1 cellular context compared by ENCODE assay signal in the genomic region with DNA sequence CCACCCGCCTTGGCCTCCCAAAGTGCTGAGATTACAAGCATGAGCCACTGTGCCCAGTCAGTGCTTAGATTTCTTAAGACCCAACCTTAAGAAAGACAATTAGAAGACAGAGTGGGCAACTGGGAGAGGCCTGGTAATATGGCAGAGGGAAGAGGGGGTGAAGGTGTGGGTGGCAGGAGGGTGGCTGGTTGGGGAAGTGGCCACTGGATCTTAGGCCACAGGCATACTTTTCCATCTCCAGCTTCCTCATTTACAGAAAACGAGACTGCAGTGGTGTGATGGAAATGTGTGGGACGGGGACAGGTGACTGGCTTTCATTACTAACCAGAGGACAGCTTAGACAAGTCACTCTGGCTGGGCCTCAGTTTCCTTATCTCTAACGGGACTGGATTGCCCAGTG.
TF ChIP-seq lines count a peak whose summit lies in the region.

No MANE protein-coding gene starts in this region.

TF ChIP-seq in WTC11, 78 proteins besides CTCF, POLR2A, EP300 and RAD21 (continued from another document):
- TF ChIP-seq, protein P1, sequence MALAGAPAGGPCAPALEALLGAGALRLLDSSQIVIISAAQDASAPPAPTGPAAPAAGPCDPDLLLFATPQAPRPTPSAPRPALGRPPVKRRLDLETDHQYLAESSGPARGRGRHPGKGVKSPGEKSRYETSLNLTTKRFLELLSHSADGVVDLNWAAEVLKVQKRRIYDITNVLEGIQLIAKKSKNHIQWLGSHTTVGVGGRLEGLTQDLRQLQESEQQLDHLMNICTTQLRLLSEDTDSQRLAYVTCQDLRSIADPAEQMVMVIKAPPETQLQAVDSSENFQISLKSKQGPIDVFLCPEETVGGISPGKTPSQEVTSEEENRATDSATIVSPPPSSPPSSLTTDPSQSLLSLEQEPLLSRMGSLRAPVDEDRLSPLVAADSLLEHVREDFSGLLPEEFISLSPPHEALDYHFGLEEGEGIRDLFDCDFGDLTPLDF (CRISPR knock-in tag; IDR thresholded peaks at IDR 0.05) = no peak
- TF ChIP-seq, protein P2, sequence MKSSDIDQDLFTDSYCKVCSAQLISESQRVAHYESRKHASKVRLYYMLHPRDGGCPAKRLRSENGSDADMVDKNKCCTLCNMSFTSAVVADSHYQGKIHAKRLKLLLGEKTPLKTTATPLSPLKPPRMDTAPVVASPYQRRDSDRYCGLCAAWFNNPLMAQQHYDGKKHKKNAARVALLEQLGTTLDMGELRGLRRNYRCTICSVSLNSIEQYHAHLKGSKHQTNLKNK (CRISPR knock-in tag; IDR thresholded peaks at IDR 0.05) = no peak
- TF ChIP-seq CREB1 (CRISPR knock-in tag; IDR thresholded peaks at IDR 0.05) = no peak
- TF ChIP-seq TEAD1 (CRISPR knock-in tag; IDR thresholded peaks at IDR 0.05) = no peak
- TF ChIP-seq, protein P3, sequence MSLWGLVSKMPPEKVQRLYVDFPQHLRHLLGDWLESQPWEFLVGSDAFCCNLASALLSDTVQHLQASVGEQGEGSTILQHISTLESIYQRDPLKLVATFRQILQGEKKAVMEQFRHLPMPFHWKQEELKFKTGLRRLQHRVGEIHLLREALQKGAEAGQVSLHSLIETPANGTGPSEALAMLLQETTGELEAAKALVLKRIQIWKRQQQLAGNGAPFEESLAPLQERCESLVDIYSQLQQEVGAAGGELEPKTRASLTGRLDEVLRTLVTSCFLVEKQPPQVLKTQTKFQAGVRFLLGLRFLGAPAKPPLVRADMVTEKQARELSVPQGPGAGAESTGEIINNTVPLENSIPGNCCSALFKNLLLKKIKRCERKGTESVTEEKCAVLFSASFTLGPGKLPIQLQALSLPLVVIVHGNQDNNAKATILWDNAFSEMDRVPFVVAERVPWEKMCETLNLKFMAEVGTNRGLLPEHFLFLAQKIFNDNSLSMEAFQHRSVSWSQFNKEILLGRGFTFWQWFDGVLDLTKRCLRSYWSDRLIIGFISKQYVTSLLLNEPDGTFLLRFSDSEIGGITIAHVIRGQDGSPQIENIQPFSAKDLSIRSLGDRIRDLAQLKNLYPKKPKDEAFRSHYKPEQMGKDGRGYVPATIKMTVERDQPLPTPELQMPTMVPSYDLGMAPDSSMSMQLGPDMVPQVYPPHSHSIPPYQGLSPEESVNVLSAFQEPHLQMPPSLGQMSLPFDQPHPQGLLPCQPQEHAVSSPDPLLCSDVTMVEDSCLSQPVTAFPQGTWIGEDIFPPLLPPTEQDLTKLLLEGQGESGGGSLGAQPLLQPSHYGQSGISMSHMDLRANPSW (CRISPR knock-in tag; conservative IDR thresholded peaks at IDR 0.05; ENCODE audit: low read depth) = no peak
- TF ChIP-seq GTF2I (CRISPR knock-in tag; conservative IDR thresholded peaks at IDR 0.05) = no peak
- TF ChIP-seq PRRX2 (CRISPR knock-in tag; IDR thresholded peaks at IDR 0.05) = no peak
- TF ChIP-seq, protein P4, sequence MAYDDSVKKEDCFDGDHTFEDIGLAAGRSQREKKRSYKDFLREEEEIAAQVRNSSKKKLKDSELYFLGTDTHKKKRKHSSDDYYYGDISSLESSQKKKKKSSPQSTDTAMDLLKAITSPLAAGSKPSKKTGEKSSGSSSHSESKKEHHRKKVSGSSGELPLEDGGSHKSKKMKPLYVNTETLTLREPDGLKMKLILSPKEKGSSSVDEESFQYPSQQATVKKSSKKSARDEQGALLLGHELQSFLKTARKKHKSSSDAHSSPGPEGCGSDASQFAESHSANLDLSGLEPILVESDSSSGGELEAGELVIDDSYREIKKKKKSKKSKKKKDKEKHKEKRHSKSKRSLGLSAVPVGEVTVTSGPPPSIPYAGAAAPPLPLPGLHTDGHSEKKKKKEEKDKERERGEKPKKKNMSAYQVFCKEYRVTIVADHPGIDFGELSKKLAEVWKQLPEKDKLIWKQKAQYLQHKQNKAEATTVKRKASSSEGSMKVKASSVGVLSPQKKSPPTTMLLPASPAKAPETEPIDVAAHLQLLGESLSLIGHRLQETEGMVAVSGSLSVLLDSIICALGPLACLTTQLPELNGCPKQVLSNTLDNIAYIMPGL (CRISPR knock-in tag; IDR thresholded peaks at IDR 0.05) = no peak
- TF ChIP-seq ETV6 (CRISPR knock-in tag; IDR thresholded peaks at IDR 0.05) = no peak
- TF ChIP-seq, protein P5, sequence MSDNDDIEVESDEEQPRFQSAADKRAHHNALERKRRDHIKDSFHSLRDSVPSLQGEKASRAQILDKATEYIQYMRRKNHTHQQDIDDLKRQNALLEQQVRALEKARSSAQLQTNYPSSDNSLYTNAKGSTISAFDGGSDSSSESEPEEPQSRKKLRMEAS (CRISPR knock-in tag; IDR thresholded peaks at IDR 0.05) = no peak
- TF ChIP-seq, protein P6, sequence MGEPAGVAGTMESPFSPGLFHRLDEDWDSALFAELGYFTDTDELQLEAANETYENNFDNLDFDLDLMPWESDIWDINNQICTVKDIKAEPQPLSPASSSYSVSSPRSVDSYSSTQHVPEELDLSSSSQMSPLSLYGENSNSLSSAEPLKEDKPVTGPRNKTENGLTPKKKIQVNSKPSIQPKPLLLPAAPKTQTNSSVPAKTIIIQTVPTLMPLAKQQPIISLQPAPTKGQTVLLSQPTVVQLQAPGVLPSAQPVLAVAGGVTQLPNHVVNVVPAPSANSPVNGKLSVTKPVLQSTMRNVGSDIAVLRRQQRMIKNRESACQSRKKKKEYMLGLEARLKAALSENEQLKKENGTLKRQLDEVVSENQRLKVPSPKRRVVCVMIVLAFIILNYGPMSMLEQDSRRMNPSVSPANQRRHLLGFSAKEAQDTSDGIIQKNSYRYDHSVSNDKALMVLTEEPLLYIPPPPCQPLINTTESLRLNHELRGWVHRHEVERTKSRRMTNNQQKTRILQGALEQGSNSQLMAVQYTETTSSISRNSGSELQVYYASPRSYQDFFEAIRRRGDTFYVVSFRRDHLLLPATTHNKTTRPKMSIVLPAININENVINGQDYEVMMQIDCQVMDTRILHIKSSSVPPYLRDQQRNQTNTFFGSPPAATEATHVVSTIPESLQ (CRISPR knock-in tag; IDR thresholded peaks at IDR 0.05) = no peak
- no peak for TF ChIP-seq ZNF121 (CRISPR knock-in tag; IDR thresholded peaks at IDR 0.05)
